ENCODE assay signal across 39 cellular contexts in the genomic region with DNA sequence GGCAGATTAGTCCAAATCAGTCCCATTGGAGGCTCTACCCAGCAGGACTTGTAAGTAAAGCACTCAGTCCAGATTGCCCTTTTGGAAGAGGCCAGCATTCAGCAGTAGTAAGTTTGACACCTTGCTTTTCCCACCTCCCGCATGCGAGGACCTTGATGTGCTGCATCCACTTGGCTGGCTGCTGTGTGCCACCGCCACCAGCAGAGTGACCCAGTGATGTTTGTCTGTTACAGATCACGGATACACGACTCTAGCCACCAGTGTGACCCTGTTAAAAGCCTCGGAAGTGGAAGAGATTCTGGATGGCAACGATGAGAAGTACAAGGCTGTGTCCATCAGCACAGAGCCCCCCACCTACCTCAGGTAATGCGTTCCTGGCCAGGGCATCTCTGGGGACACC. TPM values are rescaled to one million over a fixed set of nuclear protein-coding genes. Genes with fewer than 3 reads are reported as not detected.
DNase-seq lines count a peak whose midpoint lies in the region; ATAC-seq, FAIRE-seq and TF ChIP-seq lines count a peak whose summit lies in the region.
"Had no signal": no experiment of that assay in that cellular context is flagged by ENCODE, and none has a peak within 500 bp of the region (broad histone marks: within the 10 kb centered on the region; RNA-seq: fewer than 3 reads in every experiment).

No MANE protein-coding gene starts in this region.

- H3K36me3 Mint-ChIP-seq in activated naive CD8-positive, alpha-beta T cell treated with anti-CD3 and anti-CD28 coated beads, Interleukin-2, amount 10 ng/mL, durations not matched to agents 7 days and 5 days, result peaks cover 28% of the 10 kb centered on the region
- H3K36me3 Mint-ChIP-seq in activated naive CD8-positive, alpha-beta T cell treated with anti-CD3 and anti-CD28 coated beads, Interleukin-2, amount 50 U/mL, for 24 hours (ENCODE audit: low read depth), result peaks cover 27% of the 10 kb centered on the region
- H3K36me3 Mint-ChIP-seq in mesothelial cell of epicardium, result peaks cover 27% of the 10 kb centered on the region
- peaks cover 31% of the 10 kb centered on the region for H3K36me3 Mint-ChIP-seq in type B pancreatic cell

- no peak for FAIRE-seq in GM12878 (lab: Jason Lieb, UNC)
- FAIRE-seq: A549, endothelial cell of umbilical vein, frontal cortex, GM18507, pancreas had no signal

- H3K4me3 Mint-ChIP-seq in activated naive CD8-positive, alpha-beta T cell treated with anti-CD3 and anti-CD28 coated beads, Interleukin-2, amount 10 ng/mL, durations not matched to agents 7 days and 5 days, result peak overlapping the region; percentile 1
- H3K4me3 Mint-ChIP-seq in activated naive CD8-positive, alpha-beta T cell treated with anti-CD3 and anti-CD28 coated beads, Interleukin-2, amount 50 U/mL, for 24 hours, result no peak overlapping the region
- H3K4me3 Mint-ChIP-seq in mesothelial cell of epicardium, result no peak overlapping the region
- H3K4me3 Mint-ChIP-seq in type B pancreatic cell, result no peak overlapping the region
- H3K4me3 Mint-ChIP-seq: activated naive CD4-positive, alpha-beta T cell treated with anti-CD3 and anti-CD28 coated beads for 36 hours; activated T-cell treated with anti-CD3 and anti-CD28 coated beads, Interleukin-2, amount 50 U/mL, for 72 hours; CD4-positive, alpha-beta T cell; stimulated activated naive CD8-positive, alpha-beta T cell treated with anti-CD3 and anti-CD28 coated beads, Interleukin-15, Interleukin-2, amounts not matched to agents 100 ng/mL and 50 ng/mL, for 24 hours; T-cell had no signal

- no peaks in the 10 kb centered on the region for H3K9me3 Mint-ChIP-seq in activated naive CD8-positive, alpha-beta T cell treated with anti-CD3 and anti-CD28 coated beads, Interleukin-2, amount 10 ng/mL, durations not matched to agents 7 days and 5 days
- no peaks in the 10 kb centered on the region for H3K9me3 Mint-ChIP-seq in activated naive CD8-positive, alpha-beta T cell treated with anti-CD3 and anti-CD28 coated beads, Interleukin-2, amount 50 U/mL, for 24 hours
- no peaks in the 10 kb centered on the region for H3K9me3 Mint-ChIP-seq in mesothelial cell of epicardium
- H3K9me3 Mint-ChIP-seq in type B pancreatic cell, result no peaks in the 10 kb centered on the region
- H3K9me3 Mint-ChIP-seq: activated naive CD4-positive, alpha-beta T cell treated with anti-CD3 and anti-CD28 coated beads for 36 hours; activated T-cell treated with anti-CD3 and anti-CD28 coated beads, Interleukin-2, amount 50 U/mL, for 72 hours; brain; CD4-positive, alpha-beta T cell; naive thymus-derived CD8-positive, alpha-beta T cell; stimulated activated naive CD8-positive, alpha-beta T cell treated with anti-CD3 and anti-CD28 coated beads, Interleukin-15, Interleukin-2, amounts not matched to agents 100 ng/mL and 50 ng/mL, for 24 hours; T-cell had no signal

- H3K9me3 ChIP-seq in GM12878 (replicated peaks; ENCODE audit: control insufficient read depth, insufficient read depth, low read length), result no peaks in the 10 kb centered on the region
- H3K9me3 ChIP-seq: A549, pancreas, SJSA1, thoracic aorta, uterus had no signal

- no peak for TF ChIP-seq RAD21 in GM12878 (IDR thresholded peaks at IDR 0.05; ENCODE audit: insufficient read depth, low read depth, low read length)

- no TSS peak for BruUV-seq in GM12878 (replicated peaks; lab: Mats Ljungman, UMichigan)

- no peak for TF ChIP-seq EP300 in GM12878 (IDR thresholded peaks at IDR 0.05; ENCODE audit: borderline replicate concordance in 1 of 2, control insufficient read depth in 1 of 2, low read depth in 2 of 2, low read length in 2 of 2)

- ATAC-seq in activated naive CD8-positive, alpha-beta T cell treated with anti-CD3 and anti-CD28 coated beads, Interleukin-2, amount 10 ng/mL, durations not matched to agents 7 days and 5 days (ENCODE audit: low read depth), result no peak
- ATAC-seq in activated naive CD8-positive, alpha-beta T cell treated with anti-CD3 and anti-CD28 coated beads, Interleukin-2, amount 50 U/mL, for 24 hours, result no peak
- no peak for ATAC-seq in GM12878
- no peak for ATAC-seq in GM18505 (IDR thresholded peaks at IDR 0.05; ENCODE audit: unreplicated experiment)
- ATAC-seq: A549; activated T-cell treated with anti-CD3 and anti-CD28 coated beads, Interleukin-2, amount 50 U/mL, for 72 hours; pancreas; T-cell had no signal

- no peaks in the 10 kb centered on the region for H3K27me3 Mint-ChIP-seq in activated naive CD8-positive, alpha-beta T cell treated with anti-CD3 and anti-CD28 coated beads, Interleukin-2, amount 10 ng/mL, durations not matched to agents 7 days and 5 days
- H3K27me3 Mint-ChIP-seq in activated naive CD8-positive, alpha-beta T cell treated with anti-CD3 and anti-CD28 coated beads, Interleukin-2, amount 50 U/mL, for 24 hours, result no peaks in the 10 kb centered on the region
- H3K27me3 Mint-ChIP-seq in mesothelial cell of epicardium (ENCODE audit: low read depth) (no peaks in the 10 kb centered on the region), type B pancreatic cell (no peaks in the 10 kb centered on the region)
- H3K27me3 Mint-ChIP-seq: brain; CD4-positive, alpha-beta T cell; naive thymus-derived CD8-positive, alpha-beta T cell; stimulated activated naive CD8-positive, alpha-beta T cell treated with anti-CD3 and anti-CD28 coated beads, Interleukin-15, Interleukin-2, amounts not matched to agents 100 ng/mL and 50 ng/mL, for 24 hours; T-cell had no signal

- no peak overlapping the region for H3K4me2 ChIP-seq in GM12878 (ENCODE audit: control insufficient read depth, insufficient read depth)
- H3K4me2 ChIP-seq: A549 had no signal

- TF ChIP-seq CTCF in GM12878 (IDR thresholded peaks at IDR 0.05 in 2 of 3, conservative IDR thresholded peaks at IDR 0.05 in 1 of 3; ENCODE audit: control insufficient read depth in 2 of 3, extremely low read depth in 1 of 3, insufficient read depth in 1 of 3, low read depth in 3 of 3, low read length in 3 of 3) (no peak), mesothelial cell of epicardium (IDR thresholded peaks at IDR 0.05; ENCODE audit: unreplicated experiment) (no peak), type B pancreatic cell (conservative IDR thresholded peaks at IDR 0.05) (no peak)

- TF ChIP-seq POLR2A in GM12878 (IDR thresholded peaks at IDR 0.05; ENCODE audit: low read depth, low read length) (no peak), GM18505 (IDR thresholded peaks at IDR 0.05; ENCODE audit: borderline replicate concordance, extremely low read depth, insufficient read depth, insufficient read length) (no peak)

- peaks cover 20 to 27% of the 10 kb centered on the region in 2 experiments for H3K36me3 ChIP-seq in GM12878 (ENCODE audit: control insufficient read depth in 2 of 2, insufficient read depth in 2 of 2, low read length in 1 of 2)
- H3K36me3 ChIP-seq: uterus had no signal

- no peak overlapping the region for H3K9ac ChIP-seq in GM12878 (ENCODE audit: control insufficient read depth, insufficient read depth, low read length)

- in situ Hi-C loops in GM12878 (cut with MboI), result no loop called here

- DNase-seq in activated naive CD8-positive, alpha-beta T cell treated with anti-CD3 and anti-CD28 coated beads, Interleukin-2, amount 10 ng/mL, durations not matched to agents 7 days and 5 days, result no peak
- no peak for DNase-seq in activated naive CD8-positive, alpha-beta T cell treated with anti-CD3 and anti-CD28 coated beads, Interleukin-2, amount 50 U/mL, for 24 hours
- DNase-seq in GM12878 (ENCODE audit: low read depth, low spot score), result no peak
- DNase-seq in mesothelial cell of epicardium (ENCODE audit: low spot score in 2 of 2, unreplicated experiment in 2 of 2), result no peak
- no peak for DNase-seq in type B pancreatic cell (ENCODE audit: extremely low spot score, unreplicated experiment)
- DNase-seq in HEK293T (ENCODE audit: extremely low spot score), result no peak
- DNase-seq in NK-92 treated with Interleukin-12 subunit alpha and Interleukin-12 subunit beta, amount 100 ng/mL, for 24 hours (lab: John Stamatoyannopoulos, UW), result no peak
- DNase-seq: activated CD4-positive, alpha-beta T cell treated with anti-CD3 and anti-CD28 coated beads, Interleukin-2, amount 50 U/mL, for 4 hours; activated CD4-positive, CD25-positive, alpha-beta regulatory T cell; activated naive CD4-positive, alpha-beta T cell treated with anti-CD3 and anti-CD28 coated beads for 36 hours; activated T-cell treated with anti-CD3 and anti-CD28 coated beads, Interleukin-2, amount 50 U/mL, for 72 hours; amniotic stem cell; CD4-positive, alpha-beta T cell; DMS79 treated with DMSO at 0.1 percent for 48 hours; dorsolateral prefrontal cortex; GDM1; HCEC 1CT; naive thymus-derived CD8-positive, alpha-beta T cell; NCI-H1048; NCI-H1694 treated with DMSO at 0.1 percent for 48 hours; NCI-H446 treated with DMSO at 0.1 percent for 48 hours; retina; T-cell; uterus had no signal

- H3K4me1 ChIP-seq in GM12878 (ENCODE audit: control insufficient read depth, insufficient read depth, low read length), result peaks cover 13% of the 10 kb centered on the region

- H3K27ac Mint-ChIP-seq in activated naive CD8-positive, alpha-beta T cell treated with anti-CD3 and anti-CD28 coated beads, Interleukin-2, amount 10 ng/mL, durations not matched to agents 7 days and 5 days, result no peak overlapping the region
- H3K27ac Mint-ChIP-seq in activated naive CD8-positive, alpha-beta T cell treated with anti-CD3 and anti-CD28 coated beads, Interleukin-2, amount 50 U/mL, for 24 hours, result no peak overlapping the region
- H3K27ac Mint-ChIP-seq in mesothelial cell of epicardium, result peak overlapping the region; percentile 87
- peak overlapping the region; percentile 33 for H3K27ac Mint-ChIP-seq in type B pancreatic cell
- H3K27ac Mint-ChIP-seq: activated naive CD4-positive, alpha-beta T cell treated with anti-CD3 and anti-CD28 coated beads for 36 hours; activated T-cell treated with anti-CD3 and anti-CD28 coated beads, Interleukin-2, amount 50 U/mL, for 72 hours; CD4-positive, alpha-beta T cell; T-cell had no signal

- CTCF ChIA-PET in GM12878 (lab: Yijun Ruan, JAX) (interaction anchor here (1.0 to 1.6 kb wide), 2 partner anchors 9 to 51 kb away, joined by 3 to 4 read pairs; no protein-coding TSS in a partner anchor), HEK293T (lab: Yijun Ruan, JAX) (no interaction called here)

- SMC1A ChIA-PET in GM12878 (lab: Charles Lee; ENCODE audit: uncharacterized antibody, unreplicated experiment), result no interaction called here

- H3K27ac ChIP-seq in GM12878 (ENCODE audit: control insufficient read depth, insufficient read depth), result no peak overlapping the region
- H3K27ac ChIP-seq: A549, dorsolateral prefrontal cortex, pancreas, SJSA1, thoracic aorta had no signal

- H4K20me1 ChIP-seq in GM12878 (ENCODE audit: control insufficient read depth, insufficient read depth), result no peaks in the 10 kb centered on the region

- H3K4me3 ChIP-seq in GM12878, result no peak overlapping the region
- H3K4me3 ChIP-seq: A549, dorsolateral prefrontal cortex, pancreas, SJSA1, thoracic aorta, uterus had no signal

- no peak overlapping the region for H2AFZ ChIP-seq in GM12878 (ENCODE audit: control insufficient read depth, low read depth, low read length)

- H3K79me2 ChIP-seq in GM12878 (ENCODE audit: control insufficient read depth, insufficient read depth, low read length), result peaks cover 38% of the 10 kb centered on the region

- intact Hi-C loops in GM12878 (cut with micrococcal nuclease; ENCODE audit: unreplicated experiment), result no loop called here

- no peaks in the 10 kb centered on the region for H3K27me3 ChIP-seq in GM12878 (replicated peaks in 1 of 2; ENCODE audit: control insufficient read depth in 2 of 2, insufficient read depth in 2 of 2, low read length in 1 of 2)
- H3K27me3 ChIP-seq: dorsolateral prefrontal cortex, pancreas, SJSA1, uterus had no signal

- H3K4me1 Mint-ChIP-seq in activated naive CD8-positive, alpha-beta T cell treated with anti-CD3 and anti-CD28 coated beads, Interleukin-2, amount 10 ng/mL, durations not matched to agents 7 days and 5 days, result peaks cover 25% of the 10 kb centered on the region
- H3K4me1 Mint-ChIP-seq in activated naive CD8-positive, alpha-beta T cell treated with anti-CD3 and anti-CD28 coated beads, Interleukin-2, amount 50 U/mL, for 24 hours, result peaks cover 18% of the 10 kb centered on the region
- H3K4me1 Mint-ChIP-seq in mesothelial cell of epicardium (peaks cover 38% of the 10 kb centered on the region), type B pancreatic cell (ENCODE audit: unreplicated experiment) (peaks cover 33% of the 10 kb centered on the region)

- RAD21 ChIA-PET in GM12878 (lab: Charles Lee; ENCODE audit: unreplicated experiment), result no interaction called here

- POLR2A ChIA-PET in activated naive CD8-positive, alpha-beta T cell treated with anti-CD3 and anti-CD28 coated beads, Interleukin-2, amount 10 ng/mL, durations not matched to agents 7 days and 5 days (lab: Charles Lee), result interaction anchor here (0.6 to 1.5 kb wide), 3 partner anchors 17 to 64 kb away, joined by 3 read pairs; partner anchors contain the start of genes C22orf15 and SLC2A11
- POLR2A ChIA-PET in GM12878 (lab: Charles Lee), result no interaction called here
- POLR2A ChIA-PET in HEK293T (lab: Yijun Ruan, JAX), result no interaction called here

- WGBS in GM12878 (ENCODE audit: insufficient coverage, insufficient replicate concordance, low lambda C conversion rate, missing lambda C conversion rate), result 94% methylated on average over 8 of the region's 8 CpGs

RNA-seq across cellular contexts. Expression of gene SMARCB1, which starts 6.6 kb away (rescaled TPM):
- total RNA-seq in activated naive CD8-positive, alpha-beta T cell treated with anti-CD3 and anti-CD28 coated beads, Interleukin-2, amount 10 ng/mL, durations not matched to agents 7 days and 5 days, result 10 to 100 TPM; 81.2 to 82.8 TPM
- total RNA-seq in GM12878 (2013; cell fraction: nucleolus; rRNA removed), result 112 and 119 TPM in 2 replicates
- total RNA-seq in GM12878 (2014; rRNA removed), result 167 and 177 TPM in 2 replicates
- total RNA-seq in GM12878 (2014; rRNA removed; fragmentation: Illumina TruSeq; extraction: Trizol), result 108 and 112 TPM in 2 replicates
- total RNA-seq in GM12878 (2021), result 179 and 185 TPM in 2 replicates
- 81.1 TPM for polyA plus RNA-seq in GM12878 (2011; ENCODE audit: low read depth)
- 183 and 187 TPM in 2 replicates for polyA plus RNA-seq in GM12878 (2011; rRNA removed)
- 136 and 163 TPM in 2 replicates for polyA plus RNA-seq in GM12878 (2011; cell fraction: cytosol; rRNA removed)
- 103 and 127 TPM in 2 replicates for polyA plus RNA-seq in GM12878 (2011; cell fraction: nucleus; rRNA removed)
- 150 and 176 TPM in 2 replicates for polyA plus RNA-seq in GM12878 (2012)
- polyA plus RNA-seq in GM12878 (2014; fragmentation: Illumina TruSeq; extraction: Trizol), result 130 and 198 TPM in 2 replicates
- 10 to 100 TPM in 1 of 2 experiments, 1 to 10 TPM in 1; 9.1 to 17.9 TPM for polyA plus RNA-seq in GM12878 (2014; fragmentation: Nextera tagmentation; extraction: Ambion mirVana)
- 215 and 239 TPM in 2 replicates for polyA plus RNA-seq in GM12878 (2014; rRNA removed)
- 100 to 1,000 TPM; 192 to 207 TPM for polyA plus RNA-seq in GM12878 (2016; fragmentation: Nextera tagmentation; extraction: Ambion mirVana)
- polyA minus RNA-seq in GM12878 (2011; rRNA and poly(A)+ RNA removed), result 104 and 119 TPM in 2 replicates
- polyA minus RNA-seq in GM12878 (2011; cell fraction: cytosol; rRNA and poly(A)+ RNA removed), result 23.8 and 37.5 TPM in 2 replicates
- polyA minus RNA-seq in GM12878 (2011; cell fraction: nucleus; rRNA and poly(A)+ RNA removed), result 26.4 and 66.3 TPM in 2 replicates
- 182 to 192 TPM (median 184 TPM) in 3 replicates for total RNA-seq in mesothelial cell of epicardium
- 99.5 and 159 TPM in 2 replicates for total RNA-seq in type B pancreatic cell (ENCODE audit: low replicate concordance)

RNA-seq across cellular contexts. Expression of gene MMP11, which starts 20.7 kb away (rescaled TPM):
- 1 to 10 TPM; 2.1 to 2.4 TPM for total RNA-seq in activated naive CD8-positive, alpha-beta T cell treated with anti-CD3 and anti-CD28 coated beads, Interleukin-2, amount 10 ng/mL, durations not matched to agents 7 days and 5 days
- total RNA-seq in GM12878 (2013; cell fraction: nucleolus; rRNA removed), result 2.0 and 2.7 TPM in 2 replicates
- total RNA-seq in GM12878 (2014; rRNA removed), result 0.60 and 1.0 TPM in 2 replicates
- not detected in 2 replicates for total RNA-seq in GM12878 (2014; rRNA removed; fragmentation: Illumina TruSeq; extraction: Trizol)
- total RNA-seq in GM12878 (2021), result 0.41 and 0.48 TPM in 2 replicates
- 0.20 TPM for polyA plus RNA-seq in GM12878 (2011; ENCODE audit: low read depth)
- 0.12 TPM in 1 of 2 replicates, not detected in the other for polyA plus RNA-seq in GM12878 (2011; rRNA removed)
- 0.06 and 0.08 TPM in 2 replicates for polyA plus RNA-seq in GM12878 (2011; cell fraction: cytosol; rRNA removed)
- polyA plus RNA-seq in GM12878 (2011; cell fraction: nucleus; rRNA removed), result 0.16 and 0.44 TPM in 2 replicates
- 0.17 and 0.37 TPM in 2 replicates for polyA plus RNA-seq in GM12878 (2012)
- 0.03 TPM in 1 of 2 replicates, not detected in the other for polyA plus RNA-seq in GM12878 (2014; fragmentation: Illumina TruSeq; extraction: Trizol)
- polyA plus RNA-seq in GM12878 (2014; fragmentation: Nextera tagmentation; extraction: Ambion mirVana), result under 1 TPM in 1 of 2 experiments, not detected in 1; 0.05 TPM
- 0.18 and 1.1 TPM in 2 replicates for polyA plus RNA-seq in GM12878 (2014; rRNA removed)
- under 1 TPM; 0.20 to 0.48 TPM for polyA plus RNA-seq in GM12878 (2016; fragmentation: Nextera tagmentation; extraction: Ambion mirVana)
- polyA minus RNA-seq in GM12878 (2011; rRNA and poly(A)+ RNA removed), result 0.10 TPM in 1 of 2 replicates, not detected in the other
- polyA minus RNA-seq in GM12878 (2011; cell fraction: cytosol; rRNA and poly(A)+ RNA removed), result not detected in 2 replicates
- 0.19 TPM in 1 of 2 replicates, not detected in the other for polyA minus RNA-seq in GM12878 (2011; cell fraction: nucleus; rRNA and poly(A)+ RNA removed)
- total RNA-seq in mesothelial cell of epicardium, result 510 to 566 TPM (median 528 TPM) in 3 replicates
- total RNA-seq in type B pancreatic cell (ENCODE audit: low replicate concordance), result 17.8 and 31.6 TPM in 2 replicates

RNA-seq across cellular contexts. Expression of gene CHCHD10, which starts 25.6 kb away (rescaled TPM):
- 100 to 1,000 TPM in 1 of 2 experiments, 10 to 100 TPM in 1; 99.8 to 111 TPM for total RNA-seq in activated naive CD8-positive, alpha-beta T cell treated with anti-CD3 and anti-CD28 coated beads, Interleukin-2, amount 10 ng/mL, durations not matched to agents 7 days and 5 days
- 4.8 and 18.2 TPM in 2 replicates for total RNA-seq in GM12878 (2013; cell fraction: nucleolus; rRNA removed)
- total RNA-seq in GM12878 (2014; rRNA removed) (78.0 and 104 TPM in 2 replicates), GM12878 (2014; rRNA removed; fragmentation: Illumina TruSeq; extraction: Trizol) (103 and 117 TPM in 2 replicates), GM12878 (2021) (237 and 241 TPM in 2 replicates), mesothelial cell of epicardium (56.6 to 61.9 TPM (median 61.8 TPM) in 3 replicates), type B pancreatic cell (ENCODE audit: low replicate concordance) (87.2 and 156 TPM in 2 replicates)
- polyA plus RNA-seq in GM12878 (2011; ENCODE audit: low read depth), result 141 TPM
- polyA plus RNA-seq in GM12878 (2011; rRNA removed) (23.9 and 34.4 TPM in 2 replicates), GM12878 (2014; fragmentation: Illumina TruSeq; extraction: Trizol) (27.2 and 126 TPM in 2 replicates), GM12878 (2014; fragmentation: Nextera tagmentation; extraction: Ambion mirVana) (100 to 1,000 TPM in 1 of 2 experiments, 10 to 100 TPM in 1; 13.2 to 216 TPM), GM12878 (2014; rRNA removed) (129 and 191 TPM in 2 replicates), GM12878 (2016; fragmentation: Nextera tagmentation; extraction: Ambion mirVana) (100 to 1,000 TPM; 135 to 202 TPM)
- 103 and 111 TPM in 2 replicates for polyA plus RNA-seq in GM12878 (2011; cell fraction: cytosol; rRNA removed)
- 51.2 and 87.5 TPM in 2 replicates for polyA plus RNA-seq in GM12878 (2011; cell fraction: nucleus; rRNA removed)
- 181 and 188 TPM in 2 replicates for polyA plus RNA-seq in GM12878 (2012)
- 36.1 and 61.2 TPM in 2 replicates for polyA minus RNA-seq in GM12878 (2011; rRNA and poly(A)+ RNA removed)
- 56.9 and 67.5 TPM in 2 replicates for polyA minus RNA-seq in GM12878 (2011; cell fraction: cytosol; rRNA and poly(A)+ RNA removed)
- polyA minus RNA-seq in GM12878 (2011; cell fraction: nucleus; rRNA and poly(A)+ RNA removed), result 6.9 and 7.4 TPM in 2 replicates

RNA-seq across cellular contexts. Expression of gene C22orf15, which starts 30.5 kb away (rescaled TPM):
- total RNA-seq in activated naive CD8-positive, alpha-beta T cell treated with anti-CD3 and anti-CD28 coated beads, Interleukin-2, amount 10 ng/mL, durations not matched to agents 7 days and 5 days, result 1 to 10 TPM; 2.1 to 2.9 TPM
- 0.54 and 0.71 TPM in 2 replicates for total RNA-seq in GM12878 (2013; cell fraction: nucleolus; rRNA removed)
- total RNA-seq in GM12878 (2014; rRNA removed), result 0.16 and 0.40 TPM in 2 replicates
- total RNA-seq in GM12878 (2014; rRNA removed; fragmentation: Illumina TruSeq; extraction: Trizol), result not detected in 2 replicates
- total RNA-seq in GM12878 (2021), result 0.40 TPM in 1 of 2 replicates, not detected in the other
- polyA plus RNA-seq in GM12878 (2011; ENCODE audit: low read depth), result 0.75 TPM
- polyA plus RNA-seq in GM12878 (2011; rRNA removed), result 0.05 TPM in 1 of 2 replicates, not detected in the other
- 0.07 and 0.13 TPM in 2 replicates for polyA plus RNA-seq in GM12878 (2011; cell fraction: cytosol; rRNA removed)
- 0.26 and 0.58 TPM in 2 replicates for polyA plus RNA-seq in GM12878 (2011; cell fraction: nucleus; rRNA removed)
- polyA plus RNA-seq in GM12878 (2012), result 1.1 TPM in 2 replicates
- 0.11 and 0.12 TPM in 2 replicates for polyA plus RNA-seq in GM12878 (2014; fragmentation: Illumina TruSeq; extraction: Trizol)
- under 1 TPM in 1 of 2 experiments, not detected in 1; 0.07 TPM for polyA plus RNA-seq in GM12878 (2014; fragmentation: Nextera tagmentation; extraction: Ambion mirVana)
- 0.04 and 0.47 TPM in 2 replicates for polyA plus RNA-seq in GM12878 (2014; rRNA removed)
- polyA plus RNA-seq in GM12878 (2016; fragmentation: Nextera tagmentation; extraction: Ambion mirVana), result under 1 TPM; 0.13 to 0.23 TPM
- polyA minus RNA-seq in GM12878 (2011; rRNA and poly(A)+ RNA removed), result 0.26 TPM in 1 of 2 replicates, not detected in the other
- not detected in 2 replicates for polyA minus RNA-seq in GM12878 (2011; cell fraction: cytosol; rRNA and poly(A)+ RNA removed)
- polyA minus RNA-seq in GM12878 (2011; cell fraction: nucleus; rRNA and poly(A)+ RNA removed), result not detected in 2 replicates
- 0.36 to 0.82 TPM (median 0.52 TPM) in 3 replicates for total RNA-seq in mesothelial cell of epicardium
- total RNA-seq in type B pancreatic cell (ENCODE audit: low replicate concordance), result 1.7 TPM in 1 of 2 replicates, not detected in the other
- total RNA-seq: cerebellum, endothelial cell of umbilical vein, frontal cortex, kidney epithelial cell, lower leg skin, pancreas, RPMI7951, SJSA1, skeletal muscle tissue, thoracic aorta had no signal
- polyA plus RNA-seq: A549, pancreas had no signal

RNA-seq across cellular contexts. Expression of gene VPREB3, which starts 39.1 kb away (rescaled TPM):
- not detected for total RNA-seq in activated naive CD8-positive, alpha-beta T cell treated with anti-CD3 and anti-CD28 coated beads, Interleukin-2, amount 10 ng/mL, durations not matched to agents 7 days and 5 days
- total RNA-seq in GM12878 (2013; cell fraction: nucleolus; rRNA removed), result 1.9 and 3.7 TPM in 2 replicates
- total RNA-seq in GM12878 (2014; rRNA removed) (27.4 and 31.2 TPM in 2 replicates), GM12878 (2014; rRNA removed; fragmentation: Illumina TruSeq; extraction: Trizol) (20.3 and 20.6 TPM in 2 replicates), GM12878 (2021) (24.1 and 25.7 TPM in 2 replicates), mesothelial cell of epicardium (0.52 TPM in 1 of 3 replicates, not detected in the others), type B pancreatic cell (ENCODE audit: low replicate concordance) (0.92 TPM in 1 of 2 replicates, not detected in the other)
- polyA plus RNA-seq in GM12878 (2011; ENCODE audit: low read depth), result 115 TPM
- polyA plus RNA-seq in GM12878 (2011; rRNA removed) (0.35 and 0.75 TPM in 2 replicates), GM12878 (2014; fragmentation: Illumina TruSeq; extraction: Trizol) (9.5 and 21.9 TPM in 2 replicates), GM12878 (2014; fragmentation: Nextera tagmentation; extraction: Ambion mirVana) (10 to 100 TPM; 55.0 to 79.5 TPM), GM12878 (2014; rRNA removed) (41.3 and 42.9 TPM in 2 replicates), GM12878 (2016; fragmentation: Nextera tagmentation; extraction: Ambion mirVana) (1 to 10 TPM; 6.1 to 6.6 TPM)
- polyA plus RNA-seq in GM12878 (2011; cell fraction: cytosol; rRNA removed), result 2.0 and 2.5 TPM in 2 replicates
- polyA plus RNA-seq in GM12878 (2011; cell fraction: nucleus; rRNA removed), result 0.87 and 1.1 TPM in 2 replicates
- 35.8 and 59.7 TPM in 2 replicates for polyA plus RNA-seq in GM12878 (2012)
- polyA minus RNA-seq in GM12878 (2011; rRNA and poly(A)+ RNA removed), result 3.3 TPM in 1 of 2 replicates, not detected in the other
- not detected in 2 replicates for polyA minus RNA-seq in GM12878 (2011; cell fraction: cytosol; rRNA and poly(A)+ RNA removed)
- not detected in 2 replicates for polyA minus RNA-seq in GM12878 (2011; cell fraction: nucleus; rRNA and poly(A)+ RNA removed)
- total RNA-seq: activated naive CD4-positive, alpha-beta T cell treated with anti-CD3 and anti-CD28 coated beads for 36 hours; CD4-positive, alpha-beta T cell; cerebellum; endothelial cell of umbilical vein; frontal cortex; kidney epithelial cell; lower leg skin; RPMI7951; SJSA1; skeletal muscle tissue; thoracic aorta; uterus had no signal
- polyA plus RNA-seq: endothelial cell of umbilical vein had no signal

Comparison
In these comparisons a context has a peak if more than half of its experiments do, and no peak if none do; other contexts are left out.
1. H3K27ac Mint-ChIP-seq: peak in mesothelial cell of epicardium (single experiment) and type B pancreatic cell (single experiment); none in activated naive CD8-positive, alpha-beta T cell treated with anti-CD3 and anti-CD28 coated beads, Interleukin-2, amount 10 ng/mL, durations not matched to agents 7 days and 5 days (single experiment) and activated naive CD8-positive, alpha-beta T cell treated with anti-CD3 and anti-CD28 coated beads, Interleukin-2, amount 50 U/mL, for 24 hours (single experiment).
2. RNA of gene MMP11, which starts 20.7 kb away (total RNA-seq): 510 to 566 TPM in mesothelial cell of epicardium; 17.8 to 31.6 TPM in type B pancreatic cell, 2.1 to 2.4 TPM in activated naive CD8-positive, alpha-beta T cell treated with anti-CD3 and anti-CD28 coated beads, Interleukin-2, amount 10 ng/mL, durations not matched to agents 7 days and 5 days and 0.41 to 2.7 TPM in GM12878; every median in the first group is over 10 times any median in the second.